ENCODE assay signal across 8 cellular contexts in the genomic region with DNA sequence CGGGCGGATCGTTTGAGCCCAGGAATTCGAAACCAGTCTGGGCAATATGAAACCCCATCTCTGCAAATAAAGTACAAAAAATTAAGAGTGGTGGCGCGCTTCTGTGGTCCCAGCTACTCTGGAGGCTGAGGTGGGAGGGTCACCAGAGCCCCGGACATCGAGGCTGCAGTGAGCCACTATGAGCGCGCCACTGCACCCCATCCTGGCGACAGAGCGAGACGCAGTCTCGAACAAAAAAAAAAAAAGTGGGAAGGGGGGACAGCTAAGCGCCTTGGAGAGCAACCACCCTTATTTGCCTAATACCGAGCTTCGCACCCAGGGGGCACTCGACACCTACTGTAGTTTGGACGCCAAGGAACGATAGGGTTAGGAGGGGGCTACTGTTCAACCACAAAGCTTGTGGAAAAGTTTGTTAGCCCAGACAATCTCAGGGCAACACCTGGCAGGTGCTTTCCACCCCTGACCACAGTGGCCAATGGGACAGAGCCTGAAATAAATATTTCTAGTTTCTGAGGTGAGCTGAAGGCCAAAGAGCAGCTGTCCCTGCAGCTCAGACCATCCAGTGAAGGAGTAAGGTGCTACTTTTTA. TPM values are rescaled to one million over a fixed set of nuclear protein-coding genes. Genes with fewer than 3 reads are reported as not detected.
A peak's percentile ranks its signal among the peaks of the same experiment; 100 is the strongest.
DNase-seq lines count a peak whose midpoint lies in the region; ATAC-seq and TF ChIP-seq lines count a peak whose summit lies in the region.

No MANE protein-coding gene starts in this region.

- H3K9me3 ChIP-seq in CD4-positive, alpha-beta memory T cell (ENCODE audit: control insufficient read depth in 1 of 2, low read length in 2 of 2), result no peaks in the 10 kb centered on the region
- H3K9me3 ChIP-seq in mononuclear cell (ENCODE audit: low read depth, low read length), result no peaks in the 10 kb centered on the region

- peaks cover 0 to 3% (median 0%) of the 10 kb centered on the region in 8 donors for H3K9me3 Mint-ChIP-seq in CD4-positive, alpha-beta memory T cell
- H3K9me3 Mint-ChIP-seq in stimulated activated effector memory CD8-positive, alpha-beta T cell treated with anti-CD3 and anti-CD28 coated beads, Interleukin-12 subunit alpha, Interleukin-12 subunit beta, amount 100 ng/mL, for 72 hours, result no peaks in the 10 kb centered on the region

- no peaks in the 10 kb centered on the region for H3K27me3 ChIP-seq in CD4-positive, alpha-beta memory T cell (ENCODE audit: insufficient read depth, low read length)
- no peaks in the 10 kb centered on the region for H3K27me3 ChIP-seq in mononuclear cell (ENCODE audit: insufficient read depth, low read length)

- peaks cover 35% of the 10 kb centered on the region for H3K36me3 ChIP-seq in CD4-positive, alpha-beta memory T cell (ENCODE audit: insufficient read depth, low read length)

- peak overlapping the region; percentile 84 for H3K27ac ChIP-seq in CD4-positive, alpha-beta memory T cell (ENCODE audit: low read depth, low read length)

- intact Hi-C loops in CD4-positive, alpha-beta memory T cell (cut with micrococcal nuclease), result loop anchor here (1.0 to 5.0 kb wide), 5 partner anchors 46 to 358 kb away; partner anchors contain the start of gene BECN1

- POLR2A ChIA-PET in CD4-positive, alpha-beta memory T cell (lab: Charles Lee; ENCODE audit: partially characterized antibody), result interaction anchor here (0.6 to 5.1 kb wide), 22 partner anchors 8 to 783 kb away, joined by 3 to 73 read pairs (median 8); partner anchors contain the start of genes BECN1, COASY, HSD17B1 and MLX

- H3K4me3 ChIP-seq in CD4-positive, alpha-beta memory T cell (ENCODE audit: low read length in 2 of 2), result peak overlapping the region; percentile 83 to 100
- H3K4me3 ChIP-seq in epithelial cell of proximal tubule (ENCODE audit: low read depth, low read length) (peak overlapping the region; percentile 98), mononuclear cell (ENCODE audit: low read length) (peak overlapping the region; percentile 52)

- no peaks in the 10 kb centered on the region for H3K27me3 Mint-ChIP-seq in CD4-positive, alpha-beta memory T cell

- peak; percentile 45 for ATAC-seq in GM21360 (IDR thresholded peaks at IDR 0.05; ENCODE audit: unreplicated experiment)
- peak; percentile 56 for ATAC-seq in stimulated activated effector memory CD8-positive, alpha-beta T cell treated with anti-CD3 and anti-CD28 coated beads, Interleukin-12 subunit alpha, Interleukin-12 subunit beta, amount 100 ng/mL, for 72 hours

- peaks cover 15 to 40% (median 22%) of the 10 kb centered on the region in 4 donors for H3K4me1 Mint-ChIP-seq in CD4-positive, alpha-beta memory T cell
- peaks cover 43% of the 10 kb centered on the region for H3K4me1 Mint-ChIP-seq in stimulated activated effector memory CD8-positive, alpha-beta T cell treated with anti-CD3 and anti-CD28 coated beads, Interleukin-12 subunit alpha, Interleukin-12 subunit beta, amount 100 ng/mL, for 72 hours

- H3K27ac Mint-ChIP-seq in CD4-positive, alpha-beta memory T cell, result peak overlapping the region; percentile 38 to 99 (median 97)
- peak overlapping the region; percentile 92 for H3K27ac Mint-ChIP-seq in stimulated activated effector memory CD8-positive, alpha-beta T cell treated with anti-CD3 and anti-CD28 coated beads, Interleukin-12 subunit alpha, Interleukin-12 subunit beta, amount 100 ng/mL, for 72 hours

- H3K4me1 ChIP-seq in CD4-positive, alpha-beta memory T cell (ENCODE audit: insufficient read depth, low read length), result peaks cover 17% of the 10 kb centered on the region
- H3K4me1 ChIP-seq in mononuclear cell (ENCODE audit: insufficient read depth, low read length), result peaks cover 24% of the 10 kb centered on the region

- peak; percentile 81 for TF ChIP-seq CTCF in epithelial cell of proximal tubule (conservative IDR thresholded peaks at IDR 0.05; ENCODE audit: low read depth, low read length)

- CTCF ChIA-PET in CD4-positive, alpha-beta memory T cell (lab: Charles Lee; ENCODE audit: partially characterized antibody), result interaction anchor here (0.8 to 4.3 kb wide), 44 partner anchors 8 to 419 kb away, joined by 3 to 64 read pairs (median 6); partner anchors contain the start of genes BECN1, COASY, MLX and RAMP2

- H3K36me3 Mint-ChIP-seq in CD4-positive, alpha-beta memory T cell, result peaks cover 20 to 58% of the 10 kb centered on the region in 2 donors
- peaks cover 98% of the 10 kb centered on the region for H3K36me3 Mint-ChIP-seq in stimulated activated effector memory CD8-positive, alpha-beta T cell treated with anti-CD3 and anti-CD28 coated beads, Interleukin-12 subunit alpha, Interleukin-12 subunit beta, amount 100 ng/mL, for 72 hours

- peak; percentile 53 to 81 (median 59) for DNase-seq in CD4-positive, alpha-beta memory T cell
- DNase-seq in HuH-7 (ENCODE audit: low spot score), result peak; percentile 93
- DNase-seq in NOMO-1 treated with dmso at 0.1 percent for 144 hours (lab: John Stamatoyannopoulos, UW; ENCODE audit: unreplicated experiment), result peak; percentile 83
- DNase-seq in activated T-cell treated with anti-CD3 and anti-CD28 coated beads for 24 hours (ENCODE audit: low read depth), result peak; percentile 61
- no peak for DNase-seq in epithelial cell of proximal tubule (ENCODE audit: low read depth)
- DNase-seq in stimulated activated effector memory CD8-positive, alpha-beta T cell treated with anti-CD3 and anti-CD28 coated beads, Interleukin-12 subunit alpha, Interleukin-12 subunit beta, amount 100 ng/mL, for 72 hours (ENCODE audit: low spot score in 2 of 2), result peak; percentile 50 to 87

- peak overlapping the region; percentile 96 to 99 (median 99) for H3K4me3 Mint-ChIP-seq in CD4-positive, alpha-beta memory T cell
- H3K4me3 Mint-ChIP-seq in stimulated activated effector memory CD8-positive, alpha-beta T cell treated with anti-CD3 and anti-CD28 coated beads, Interleukin-12 subunit alpha, Interleukin-12 subunit beta, amount 100 ng/mL, for 72 hours, result peak overlapping the region; percentile 91

RNA-seq across cellular contexts. Expression of gene PSMC3IP, which starts 0.8 kb away (rescaled TPM):
- 1 to 10 TPM; 3.4 to 4.5 TPM for total RNA-seq in CD4-positive, alpha-beta memory T cell
- polyA plus RNA-seq in CD4-positive, alpha-beta memory T cell, result 1 to 10 TPM in 1 of 2 donors, under 1 TPM in 1; 0.93 to 1.9 TPM
- total RNA-seq in epithelial cell of proximal tubule, result 23.8 and 25.9 TPM in 2 replicates
- total RNA-seq in mononuclear cell, result 1.4 TPM

RNA-seq across cellular contexts. Expression of gene MLX, which starts 11.5 kb away (rescaled TPM):
- total RNA-seq in CD4-positive, alpha-beta memory T cell, result 10 to 100 TPM; 73.3 to 73.7 TPM
- polyA plus RNA-seq in CD4-positive, alpha-beta memory T cell, result 10 to 100 TPM; 38.1 to 53.6 TPM
- total RNA-seq in epithelial cell of proximal tubule, result 15.7 and 47.6 TPM in 2 replicates
- total RNA-seq in mononuclear cell, result 22.0 TPM

RNA-seq across cellular contexts. Expression of gene COASY, which starts 16.4 kb away (rescaled TPM):
- total RNA-seq in CD4-positive, alpha-beta memory T cell, result 10 to 100 TPM; 65.2 to 71.1 TPM
- 10 to 100 TPM; 44.6 to 66.0 TPM for polyA plus RNA-seq in CD4-positive, alpha-beta memory T cell
- total RNA-seq in epithelial cell of proximal tubule (49.4 and 58.2 TPM in 2 replicates), mononuclear cell (10.2 TPM)

RNA-seq across cellular contexts. Expression of gene HSD17B1, which starts 25.7 kb away (rescaled TPM):
- 1 to 10 TPM; 1.2 TPM for total RNA-seq in CD4-positive, alpha-beta memory T cell
- polyA plus RNA-seq in CD4-positive, alpha-beta memory T cell, result under 1 TPM; 0.07 to 0.88 TPM
- 0.75 and 0.94 TPM in 2 replicates for total RNA-seq in epithelial cell of proximal tubule
- 0.31 TPM for total RNA-seq in mononuclear cell

RNA-seq across cellular contexts. Expression of gene RETREG3, which starts 30.8 kb away (rescaled TPM):
- total RNA-seq in CD4-positive, alpha-beta memory T cell, result 100 to 1,000 TPM; 128 to 134 TPM
- 100 to 1,000 TPM; 106 to 123 TPM for polyA plus RNA-seq in CD4-positive, alpha-beta memory T cell
- 38.0 and 38.2 TPM in 2 replicates for total RNA-seq in epithelial cell of proximal tubule
- 34.7 TPM for total RNA-seq in mononuclear cell
